Comparison of ENCODE assay signal across 19 cellular contexts in genomic region chr7:26964409-26964808, GRCh38.
DNase-seq lines count a peak whose midpoint lies in the region; ATAC-seq, FAIRE-seq and TF ChIP-seq lines count a peak whose summit lies in the region.
"Had no signal": no experiment of that assay in that cellular context is flagged by ENCODE, and none has a peak within 500 bp of the region (broad histone marks: within the 10 kb centered on the region; RNA-seq: fewer than 3 reads in every experiment).

No MANE protein-coding gene starts in this region.

- no peak overlapping the region for H3K9ac ChIP-seq in keratinocyte (ENCODE audit: control insufficient read depth, extremely low read depth, insufficient read depth, low read length)

- TF ChIP-seq POLR2A in NB4 (IDR thresholded peaks at IDR 0.05; ENCODE audit: extremely low read depth, insufficient read length) = no peak

- no peak overlapping the region for H3K4me2 ChIP-seq in keratinocyte (ENCODE audit: control insufficient read depth, extremely low read depth, insufficient read depth, low read depth, low read length)

- H3K9me3 ChIP-seq in keratinocyte (ENCODE audit: control insufficient read depth, low read depth, low read length) = no peaks in the 10 kb centered on the region

- no peaks in the 10 kb centered on the region for H3K79me2 ChIP-seq in keratinocyte (ENCODE audit: control insufficient read depth, insufficient read depth, low read length)

- no peaks in the 10 kb centered on the region for H3K36me3 ChIP-seq in keratinocyte (ENCODE audit: control insufficient read depth in 2 of 2, extremely low read depth in 1 of 2, insufficient read depth in 2 of 2, low read length in 2 of 2)

- CTCF ChIA-PET in HEK293T (lab: Yijun Ruan, JAX) = no interaction called here

- H2AFZ ChIP-seq in keratinocyte (ENCODE audit: control insufficient read depth, low read length) = no peak overlapping the region

- no peak overlapping the region for H3K4me3 ChIP-seq in NB4 (ENCODE audit: low read depth, low read length)
- no peak overlapping the region for H3K4me3 ChIP-seq in keratinocyte (ENCODE audit: control insufficient read depth in 2 of 3, extremely low read depth in 1 of 3, insufficient read depth in 2 of 3, low read depth in 1 of 3, low read length in 3 of 3)

- POLR2A ChIA-PET in HEK293T (lab: Yijun Ruan, JAX) = no interaction called here

- TF ChIP-seq CTCF in NB4 (IDR thresholded peaks at IDR 0.05; ENCODE audit: low read depth, low read length) (no peak), keratinocyte (optimal IDR thresholded peaks at IDR 0.05 in 1 of 3, IDR thresholded peaks at IDR 0.05 in 1 of 3, conservative IDR thresholded peaks at IDR 0.05 in 1 of 3; ENCODE audit: extremely low read depth in 1 of 3, insufficient read depth in 2 of 3, low read length in 3 of 3) (no peak)

- H3K27me3 ChIP-seq in keratinocyte (ENCODE audit: control insufficient read depth, extremely low read depth, insufficient read depth, low read length) = no peaks in the 10 kb centered on the region

- H4K20me1 ChIP-seq in keratinocyte (ENCODE audit: control insufficient read depth, extremely low read depth, insufficient read depth, low read length) = no peaks in the 10 kb centered on the region

- dilution Hi-C loops in keratinocyte (cut with MboI; ENCODE audit: extremely low pct_ligation_motif_present, low sequenced_read_pairs) = no loop called here

- H3K4me1 ChIP-seq in keratinocyte (ENCODE audit: control insufficient read depth, extremely low read depth, insufficient read depth, low read length) = peaks cover 3% of the 10 kb centered on the region

- H3K9me1 ChIP-seq in keratinocyte (ENCODE audit: control insufficient read depth, extremely low read depth, insufficient read depth, low read length) = no peaks in the 10 kb centered on the region

- H3K27ac ChIP-seq in keratinocyte (ENCODE audit: control insufficient read depth, insufficient read depth, low read length) = no peak overlapping the region
- H3K27ac ChIP-seq: C4-2B had no signal

- FAIRE-seq in keratinocyte (lab: Jason Lieb, UNC) = peak; percentile 48

- ATAC-seq in GM18498 (IDR thresholded peaks at IDR 0.05; ENCODE audit: unreplicated experiment) (no peak), GM18511 (IDR thresholded peaks at IDR 0.05; ENCODE audit: unreplicated experiment) (no peak)
- ATAC-seq: PC-3 had no signal

- DNase-seq in NCI-H1417 (lab: John Stamatoyannopoulos, UW) (peak in 2 of 3 experiments; percentile 4 to 59), NCI-H1417 treated with DMSO at 0.1 percent for 48 hours (lab: John Stamatoyannopoulos, UW) (no peak), HEK293T (ENCODE audit: extremely low spot score) (no peak), NB4 (ENCODE audit: low read depth) (peak; percentile 8), keratinocyte (ENCODE audit: low read depth, low spot score) (no peak), GM19238 (ENCODE audit: insufficient read length, low spot score) (no peak)
- DNase-seq: 8988T, GDM1, H7, NCI-H1092 treated with DMSO at 0.1 percent for 48 hours, NCI-H2081, NCI-H446, NCI-H526 treated with DMSO at 0.1 percent for 48 hours, PC-3, RPMI8226, SHP77 had no signal

TF ChIP-seq in HEK293T, 16 proteins besides CTCF, POLR2A, EP300 and RAD21:
- peak; percentile 42 for TF ChIP-seq PKNOX1 (IDR thresholded peaks at IDR 0.05)
- no peak for TF ChIP-seq SP1 (IDR thresholded peaks at IDR 0.05)

Comparison
In these comparisons a context has a peak if more than half of its experiments do, and no peak if none do; other contexts are left out.
1. DNase-seq: peak in NCI-H1417 (2 of 3) and NB4 (single experiment); none in NCI-H1417 treated with DMSO at 0.1 percent for 48 hours (single experiment), HEK293T (single experiment), keratinocyte (single experiment) and GM19238 (single experiment).